Comparison of ENCODE assay signal across 11 cellular contexts in the genomic region with DNA sequence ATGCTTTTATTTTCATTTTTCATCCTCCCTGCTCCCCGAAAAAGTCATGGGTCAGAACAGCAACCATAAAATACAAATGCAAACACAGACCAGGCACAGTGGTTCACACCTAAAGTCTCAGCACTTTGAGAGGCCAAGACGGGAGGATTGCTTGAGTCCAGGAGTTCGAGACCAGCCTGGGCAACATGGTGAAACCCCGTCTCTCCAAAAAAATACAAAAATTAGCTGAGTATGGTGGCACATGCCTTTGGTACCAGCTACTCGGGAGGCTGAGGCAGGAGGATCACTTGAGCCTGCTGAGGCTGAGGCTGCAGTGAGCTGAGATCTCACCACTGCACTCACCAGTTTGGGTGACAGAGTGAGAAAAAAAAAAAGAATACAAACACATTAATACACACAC.
"Had no signal": no experiment of that assay in that cellular context is flagged by ENCODE, and none has a peak within 500 bp of the region (broad histone marks: within the 10 kb centered on the region; RNA-seq: fewer than 3 reads in every experiment).

No MANE protein-coding gene starts in this region.

- H3K27ac ChIP-seq: cardiac muscle cell, foreskin keratinocyte, tibial artery had no signal

- ATAC-seq: activated CD8-positive, alpha-beta memory T cell treated with anti-CD3 and anti-CD28 coated beads, Interleukin-2, amount 10 ng/mL, durations not matched to agents 7 days and 5 days; foreskin keratinocyte; stimulated activated effector memory CD8-positive, alpha-beta T cell treated with anti-CD3 and anti-CD28 coated beads, Interleukin-12 subunit alpha, Interleukin-12 subunit beta, amount 100 ng/mL, for 72 hours had no signal

- DNase-seq: activated CD4-positive, alpha-beta memory T cell treated with anti-CD3 and anti-CD28 coated beads for 36 hours; activated CD8-positive, alpha-beta memory T cell treated with anti-CD3 and anti-CD28 coated beads, Interleukin-2, amount 10 ng/mL, durations not matched to agents 7 days and 5 days; activated naive CD4-positive, alpha-beta T cell treated with anti-CD3 and anti-CD28 coated beads, Interleukin-2, amount 50 U/mL, for 16 hours; activated T-cell treated with anti-CD3 and anti-CD28 coated beads, Interleukin-2, amount 50 U/mL, for 24 hours; foreskin keratinocyte; mesendoderm; nephron progenitor cell had no signal

- H3K27me3 ChIP-seq: cardiac muscle cell, esophagus muscularis mucosa, foreskin keratinocyte, tibial artery had no signal

- H3K4me3 ChIP-seq: cardiac muscle cell had no signal

- H3K36me3 ChIP-seq: cardiac muscle cell, esophagus muscularis mucosa, tibial artery had no signal

- H3K9me3 ChIP-seq: esophagus muscularis mucosa, tibial artery had no signal
